In genomic region chr9:113542016-113542415, GRCh38 we compare ENCODE assay signal across 23 cellular contexts.
DNase-seq lines count a peak whose midpoint lies in the region; ATAC-seq and TF ChIP-seq lines count a peak whose summit lies in the region.
"Had no signal": no experiment of that assay in that cellular context is flagged by ENCODE, and none has a peak within 500 bp of the region (broad histone marks: within the 10 kb centered on the region; RNA-seq: fewer than 3 reads in every experiment).

No MANE protein-coding gene starts in this region.

- no peak overlapping the region for H3K27ac ChIP-seq in endodermal cell (ENCODE audit: low read depth, low read length)
- H3K27ac ChIP-seq: tibial nerve had no signal

- no peak overlapping the region for H3K4me3 ChIP-seq in endodermal cell (ENCODE audit: low read length)
- H3K4me3 ChIP-seq: lung, tibial nerve had no signal

- peaks cover 2% of the 10 kb centered on the region for H3K4me1 ChIP-seq in endodermal cell (ENCODE audit: control insufficient read depth, insufficient read depth, low read length)

- POLR2A ChIA-PET in T-cell (lab: Charles Lee), result no interaction called here

- H3K27me3 Mint-ChIP-seq in T-cell (no peaks in the 10 kb centered on the region), endodermal cell (ENCODE audit: insufficient read depth) (no peaks in the 10 kb centered on the region)
- H3K27me3 Mint-ChIP-seq: stimulated activated naive CD8-positive, alpha-beta T cell treated with anti-CD3 and anti-CD28 coated beads, Interleukin-15, Interleukin-2, amounts not matched to agents 100 ng/mL and 50 ng/mL, for 24 hours; T-helper 17 cell had no signal

- TF ChIP-seq CTCF in endodermal cell (conservative IDR thresholded peaks at IDR 0.05), result no peak

- CTCF ChIA-PET in T-cell (lab: Charles Lee), result no interaction called here

- H3K36me3 ChIP-seq in endodermal cell (ENCODE audit: control insufficient read depth, insufficient read depth, low read length), result no peaks in the 10 kb centered on the region
- H3K36me3 ChIP-seq: tibial nerve had no signal

- DNase-seq in activated effector memory CD4-positive, alpha-beta T cell treated with anti-CD3 and anti-CD28 coated beads, Interleukin-2, amount 50 U/mL, for 16 hours, result peak; percentile 36
- no peak for DNase-seq in activated effector memory CD4-positive, alpha-beta T cell treated with Interleukin-2 at 50 U/mL for 16 hours
- no peak for DNase-seq in T-cell
- DNase-seq in endodermal cell, result peak; percentile 22
- peak; percentile 25 for DNase-seq in sciatic nerve (ENCODE audit: low spot score)
- no peak for DNase-seq in NCI-H524 treated with DMSO at 0.1 percent for 48 hours (lab: John Stamatoyannopoulos, UW)
- no peak for DNase-seq in H4 (ENCODE audit: low spot score)
- DNase-seq in anterior cingulate cortex (lab: John Stamatoyannopoulos, UW), result no peak
- DNase-seq: activated CD4-positive, alpha-beta T cell treated with anti-CD3 and anti-CD28 coated beads for 48 hours; AML-193; amniotic stem cell; central memory CD4-positive, alpha-beta T cell; NCI-H1092; NCI-H2029; NCI-H345; occipital lobe; stimulated activated CD4-positive, alpha-beta T cell treated with anti-CD3 and anti-CD28 coated beads, Interleukin-4, amount 100 ng/mL, for 1 hour; T-helper 17 cell had no signal

- 88 to 94% methylated on average over 7 of the region's 7 CpGs for WGBS in endodermal cell (ENCODE audit: insufficient coverage in 1 of 2, insufficient read length in 1 of 2), 2 experiments

- intact Hi-C loops in sciatic nerve (cut with DNase I), result no loop called here

- H3K9ac ChIP-seq in endodermal cell (ENCODE audit: extremely low read depth, low read length, poor library complexity, severe bottlenecking), result no peak overlapping the region

- H3K4me1 Mint-ChIP-seq in T-cell, result peaks cover 21 to 48% (median 24%) of the 10 kb centered on the region in 3 donors
- H3K4me1 Mint-ChIP-seq in endodermal cell, result peaks cover 21% of the 10 kb centered on the region

- H3K9me3 Mint-ChIP-seq in T-cell (no peaks in the 10 kb centered on the region), endodermal cell (no peaks in the 10 kb centered on the region)
- H3K9me3 Mint-ChIP-seq: activated T-helper 2 cell treated with anti-CD3 and anti-CD28 coated beads, Interferon-gamma antibody, Interleukin-2, Interleukin-4, amounts not matched to agents 10 μg/mL and 5 μg/mL and 100 μg/mL, durations not matched to agents 14 hours and 24 hours and 36 hours; stimulated activated naive CD8-positive, alpha-beta T cell treated with anti-CD3 and anti-CD28 coated beads, Interleukin-15, Interleukin-2, amounts not matched to agents 100 ng/mL and 50 ng/mL, for 24 hours had no signal

- H3K4me3 Mint-ChIP-seq in T-cell (no peak overlapping the region), endodermal cell (no peak overlapping the region)
- H3K4me3 Mint-ChIP-seq: stimulated activated naive CD8-positive, alpha-beta T cell treated with anti-CD3 and anti-CD28 coated beads, Interleukin-15, Interleukin-2, amounts not matched to agents 100 ng/mL and 50 ng/mL, for 24 hours; T-helper 17 cell had no signal

- no peaks in the 10 kb centered on the region for H3K9me3 ChIP-seq in endodermal cell (ENCODE audit: control insufficient read depth, low read length)
- H3K9me3 ChIP-seq: tibial nerve had no signal

- ATAC-seq in T-cell (replicated peaks in 1 of 4) (no peak), sciatic nerve (no peak)
- ATAC-seq: Panc1, T-helper 17 cell had no signal

- no peaks in the 10 kb centered on the region for H3K27me3 ChIP-seq in endodermal cell (ENCODE audit: control insufficient read depth, insufficient read depth, low read length, poor library complexity, severe bottlenecking)
- H3K27me3 ChIP-seq: tibial nerve had no signal

- H3K36me3 Mint-ChIP-seq in T-cell (peaks cover 56% of the 10 kb centered on the region), endodermal cell (ENCODE audit: low read depth) (no peaks in the 10 kb centered on the region)

- peak overlapping the region; percentile 58 to 66 for H3K27ac Mint-ChIP-seq in T-cell
- H3K27ac Mint-ChIP-seq in endodermal cell, result no peak overlapping the region
- H3K27ac Mint-ChIP-seq: activated T-helper 2 cell treated with anti-CD3 and anti-CD28 coated beads, Interferon-gamma antibody, Interleukin-2, Interleukin-4, amounts not matched to agents 10 μg/mL and 5 μg/mL and 100 μg/mL, durations not matched to agents 14 hours and 24 hours and 36 hours; stimulated activated naive CD8-positive, alpha-beta T cell treated with anti-CD3 and anti-CD28 coated beads, Interleukin-15, Interleukin-2, amounts not matched to agents 100 ng/mL and 50 ng/mL, for 24 hours; T-helper 17 cell had no signal

Comparison
In these comparisons a context has a peak if more than half of its experiments do, and no peak if none do; other contexts are left out.
1. DNase-seq: peak in activated effector memory CD4-positive, alpha-beta T cell treated with anti-CD3 and anti-CD28 coated beads, Interleukin-2, amount 50 U/mL, for 16 hours (single experiment), endodermal cell (single experiment) and sciatic nerve (single experiment); none in activated effector memory CD4-positive, alpha-beta T cell treated with Interleukin-2 at 50 U/mL for 16 hours (single experiment), T-cell (0 of 34), NCI-H524 treated with DMSO at 0.1 percent for 48 hours (single experiment), H4 (single experiment) and anterior cingulate cortex (0 of 58).